19 cellular contexts compared by ENCODE assay signal in genomic region chr19:6062961-6063575, GRCh38. TPM values are rescaled to one million over a fixed set of nuclear protein-coding genes. Genes with fewer than 3 reads are reported as not detected.
DNase-seq lines count a peak whose midpoint lies in the region; ATAC-seq, FAIRE-seq and TF ChIP-seq lines count a peak whose summit lies in the region.
"Had no signal": no experiment of that assay in that cellular context is flagged by ENCODE, and none has a peak within 500 bp of the region (broad histone marks: within the 10 kb centered on the region; RNA-seq: fewer than 3 reads in every experiment).

No MANE protein-coding gene starts in this region.

- peaks cover 3% of the 10 kb centered on the region for H3K79me2 ChIP-seq in astrocyte (ENCODE audit: insufficient read depth, low read length)

- peaks cover under 1% of the 10 kb centered on the region for H3K9me3 Mint-ChIP-seq in activated CD4-positive, alpha-beta T cell treated with anti-CD3 and anti-CD28 coated beads, Interleukin-2, amount 10 ng/mL, durations not matched to agents 24 days and 14 days
- H3K9me3 Mint-ChIP-seq in astrocyte (ENCODE audit: unreplicated experiment): peaks cover 3% of the 10 kb centered on the region
- H3K9me3 Mint-ChIP-seq: activated CD4-positive, alpha-beta T cell treated with anti-CD3 and anti-CD28 coated beads, Interleukin-2, amount 10 ng/mL, durations not matched to agents 7 days and 5 days; CD4-positive, CD25-positive, alpha-beta regulatory T cell; T-helper 1 cell treated with Interleukin-12 subunit alpha and Interleukin-12 subunit beta and Interleukin-4 antibody, amounts not matched to agents 30 μg/mL and 1 μg/mL, for 36 hours had no signal

- H2BK15ac ChIP-seq in mesenchymal stem cell (ENCODE audit: low read depth, poor library complexity, severe bottlenecking): no peak overlapping the region

- H3K36me3 ChIP-seq in astrocyte (ENCODE audit: insufficient read depth, low read length) (no peaks in the 10 kb centered on the region), mesenchymal stem cell (ENCODE audit: control insufficient read depth in 1 of 2, insufficient read depth in 2 of 2, low read depth in 1 of 2, low read length in 2 of 2) (no peaks in the 10 kb centered on the region), stomach smooth muscle (ENCODE audit: control insufficient read depth in 2 of 2, insufficient read depth in 2 of 2, low read length in 2 of 2) (no peaks in the 10 kb centered on the region), WERI-Rb-1 (no peaks in the 10 kb centered on the region)
- H3K36me3 ChIP-seq: pancreas had no signal

- no peak overlapping the region for H2BK12ac ChIP-seq in mesenchymal stem cell (ENCODE audit: low read length in 2 of 2)

- H4K8ac ChIP-seq in mesenchymal stem cell (ENCODE audit: low read length): no peak overlapping the region

- H2BK120ac ChIP-seq in mesenchymal stem cell (ENCODE audit: low read depth, low read length): no peak overlapping the region

- no peaks in the 10 kb centered on the region for H4K20me1 ChIP-seq in astrocyte (ENCODE audit: insufficient read depth, low read length)

- WGBS in mesenchymal stem cell: 97% methylated on average over 17 of the region's 17 CpGs

- no peaks in the 10 kb centered on the region for H3K36me3 Mint-ChIP-seq in activated CD4-positive, alpha-beta T cell treated with anti-CD3 and anti-CD28 coated beads, Interleukin-2, amount 10 ng/mL, durations not matched to agents 24 days and 14 days (ENCODE audit: low read depth)
- H3K36me3 Mint-ChIP-seq in astrocyte (ENCODE audit: low read depth, unreplicated experiment): no peaks in the 10 kb centered on the region
- H3K36me3 Mint-ChIP-seq: CD4-positive, CD25-positive, alpha-beta regulatory T cell had no signal

- no peak overlapping the region for H3K27ac Mint-ChIP-seq in activated CD4-positive, alpha-beta T cell treated with anti-CD3 and anti-CD28 coated beads, Interleukin-2, amount 10 ng/mL, durations not matched to agents 24 days and 14 days
- peak overlapping the region; percentile 19 for H3K27ac Mint-ChIP-seq in astrocyte (ENCODE audit: unreplicated experiment)
- H3K27ac Mint-ChIP-seq: T-helper 1 cell treated with Interleukin-12 subunit alpha and Interleukin-12 subunit beta and Interleukin-4 antibody, amounts not matched to agents 30 μg/mL and 1 μg/mL, for 36 hours had no signal

- H3K14ac ChIP-seq in mesenchymal stem cell (ENCODE audit: low read length in 2 of 2): no peak overlapping the region

- H3K4me3 Mint-ChIP-seq in activated CD4-positive, alpha-beta T cell treated with anti-CD3 and anti-CD28 coated beads, Interleukin-2, amount 10 ng/mL, durations not matched to agents 24 days and 14 days: peak overlapping the region; percentile 11
- no peak overlapping the region for H3K4me3 Mint-ChIP-seq in astrocyte (ENCODE audit: unreplicated experiment)
- H3K4me3 Mint-ChIP-seq: activated CD4-positive, alpha-beta T cell treated with anti-CD3 and anti-CD28 coated beads, Interleukin-2, amount 10 ng/mL, durations not matched to agents 7 days and 5 days; T-helper 1 cell treated with Interleukin-12 subunit alpha and Interleukin-12 subunit beta and Interleukin-4 antibody, amounts not matched to agents 30 μg/mL and 1 μg/mL, for 36 hours had no signal

- H3K27me3 Mint-ChIP-seq in activated CD4-positive, alpha-beta T cell treated with anti-CD3 and anti-CD28 coated beads, Interleukin-2, amount 10 ng/mL, durations not matched to agents 24 days and 14 days: no peaks in the 10 kb centered on the region
- peaks cover 30% of the 10 kb centered on the region for H3K27me3 Mint-ChIP-seq in astrocyte (ENCODE audit: low read depth, unreplicated experiment)
- H3K27me3 Mint-ChIP-seq: CD4-positive, CD25-positive, alpha-beta regulatory T cell had no signal

- no peak overlapping the region for H3K18ac ChIP-seq in mesenchymal stem cell (ENCODE audit: low read depth in 1 of 2, low read length in 2 of 2)

- H3K27ac ChIP-seq in astrocyte (ENCODE audit: low read depth, low read length): no peak overlapping the region
- no peak overlapping the region for H3K27ac ChIP-seq in mesenchymal stem cell (ENCODE audit: low read length, poor library complexity, severe bottlenecking)
- peak overlapping the region; percentile 100 for H3K27ac ChIP-seq in stomach smooth muscle (ENCODE audit: low read length)
- H3K27ac ChIP-seq in WERI-Rb-1: no peak overlapping the region
- no peak overlapping the region for H3K27ac ChIP-seq in caudate nucleus (ENCODE audit: low read depth, low read length)
- H3K27ac ChIP-seq: epithelial cell of prostate, PC-9 had no signal

- no peak overlapping the region for H2AFZ ChIP-seq in astrocyte (ENCODE audit: low read depth, low read length)
- no peak overlapping the region for H2AFZ ChIP-seq in mesenchymal stem cell (ENCODE audit: low read depth, low read length)
- H2AFZ ChIP-seq: PC-9 had no signal

- ATAC-seq in HG03457 (IDR thresholded peaks at IDR 0.05; ENCODE audit: unreplicated experiment): no peak
- ATAC-seq: GM12878 had no signal

- no peak overlapping the region for H2AK5ac ChIP-seq in mesenchymal stem cell (ENCODE audit: low read length, severe bottlenecking)

- no peak for FAIRE-seq in astrocyte (lab: Jason Lieb, UNC)
- FAIRE-seq: GM12878, pancreas had no signal

- H3K9ac ChIP-seq in astrocyte (ENCODE audit: low read length) (no peak overlapping the region), mesenchymal stem cell (ENCODE audit: low read length) (peak overlapping the region; percentile 43), stomach smooth muscle (ENCODE audit: low read length in 2 of 2) (peak overlapping the region; percentile 10 to 51)

- no peak for DNase-seq in activated CD4-positive, alpha-beta T cell treated with anti-CD3 and anti-CD28 coated beads, Interleukin-2, amount 10 ng/mL, durations not matched to agents 24 days and 14 days
- DNase-seq in activated CD4-positive, alpha-beta T cell treated with anti-CD3 and anti-CD28 coated beads for 1 hour: no peak
- no peak for DNase-seq in astrocyte (ENCODE audit: low read depth)
- DNase-seq in mesenchymal stem cell: no peak
- DNase-seq in WERI-Rb-1: no peak
- no peak for DNase-seq in caudate nucleus (lab: John Stamatoyannopoulos, UW)
- DNase-seq: 8988T; activated CD4-positive, alpha-beta T cell treated with anti-CD3 and anti-CD28 coated beads, Interleukin-2, amount 10 ng/mL, durations not matched to agents 7 days and 5 days; activated gamma-delta T cell; EL; NCI-H446 treated with DMSO at 0.1 percent for 48 hours; PC-9 had no signal

- no peaks in the 10 kb centered on the region for H3K27me3 ChIP-seq in astrocyte (ENCODE audit: insufficient read depth, low read length)
- no peaks in the 10 kb centered on the region for H3K27me3 ChIP-seq in mesenchymal stem cell (ENCODE audit: control insufficient read depth in 1 of 2, insufficient read depth in 1 of 2, low read length in 2 of 2)
- H3K27me3 ChIP-seq in stomach smooth muscle (ENCODE audit: control insufficient read depth in 1 of 2, insufficient read depth in 2 of 2, low read length in 2 of 2): no peaks in the 10 kb centered on the region
- no peaks in the 10 kb centered on the region for H3K27me3 ChIP-seq in WERI-Rb-1 (ENCODE audit: insufficient read depth, low read depth, severe bottlenecking)
- H3K27me3 ChIP-seq: pancreas had no signal

- H3K4me1 Mint-ChIP-seq in activated CD4-positive, alpha-beta T cell treated with anti-CD3 and anti-CD28 coated beads, Interleukin-2, amount 10 ng/mL, durations not matched to agents 24 days and 14 days: peaks cover 53% of the 10 kb centered on the region
- H3K4me1 Mint-ChIP-seq in astrocyte (ENCODE audit: low read depth, unreplicated experiment): peaks cover 21% of the 10 kb centered on the region

- H3K9me3 ChIP-seq in astrocyte (ENCODE audit: insufficient read depth, low read depth, low read length) (no peaks in the 10 kb centered on the region), mesenchymal stem cell (ENCODE audit: control insufficient read depth, low read length) (no peaks in the 10 kb centered on the region), stomach smooth muscle (ENCODE audit: control insufficient read depth in 2 of 2, low read length in 2 of 2) (no peaks in the 10 kb centered on the region), WERI-Rb-1 (ENCODE audit: severe bottlenecking) (no peaks in the 10 kb centered on the region)
- H3K9me3 ChIP-seq: pancreas had no signal

- no peak overlapping the region for H3K23ac ChIP-seq in mesenchymal stem cell (ENCODE audit: low read length in 2 of 2)

- intact Hi-C loops in activated CD4-positive, alpha-beta T cell treated with anti-CD3 and anti-CD28 coated beads, Interleukin-2, amount 10 ng/mL, durations not matched to agents 24 days and 14 days (cut with micrococcal nuclease): no loop called here

- TF ChIP-seq CTCF in astrocyte (IDR thresholded peaks at IDR 0.05; ENCODE audit: insufficient read depth, low read depth, low read length): no peak
- TF ChIP-seq CTCF in WERI-Rb-1 (IDR thresholded peaks at IDR 0.05; ENCODE audit: low read depth, low read length): no peak

- no peak overlapping the region for H4K91ac ChIP-seq in mesenchymal stem cell (ENCODE audit: low read length)

- H3K4me2 ChIP-seq in astrocyte (ENCODE audit: low read length): no peak overlapping the region
- no peak overlapping the region for H3K4me2 ChIP-seq in mesenchymal stem cell (ENCODE audit: low read length, poor library complexity, severe bottlenecking)

- no peak overlapping the region for H3K4ac ChIP-seq in mesenchymal stem cell (ENCODE audit: low read depth in 1 of 2, low read length in 2 of 2)

- H3K4me3 ChIP-seq in astrocyte (ENCODE audit: insufficient read depth, low read depth, low read length): no peak overlapping the region
- no peak overlapping the region for H3K4me3 ChIP-seq in mesenchymal stem cell (ENCODE audit: insufficient read depth in 1 of 2, low read depth in 1 of 2, low read length in 2 of 2)
- peak overlapping the region in 1 of 2 donors; percentile 15 for H3K4me3 ChIP-seq in stomach smooth muscle (ENCODE audit: low read length in 2 of 2)
- H3K4me3 ChIP-seq in WERI-Rb-1 (ENCODE audit: low read depth, low read length): no peak overlapping the region
- H3K4me3 ChIP-seq: GM12878, pancreas, PC-9 had no signal

- H3K4me1 ChIP-seq in astrocyte (ENCODE audit: insufficient read depth, low read length) (peaks cover 64% of the 10 kb centered on the region), mesenchymal stem cell (ENCODE audit: control insufficient read depth, insufficient read depth, low read depth, low read length) (peaks cover 24% of the 10 kb centered on the region), stomach smooth muscle (ENCODE audit: control insufficient read depth, insufficient read depth, low read length) (peaks cover 90% of the 10 kb centered on the region)

- peaks cover 16% of the 10 kb centered on the region for H3K79me1 ChIP-seq in mesenchymal stem cell (replicated peaks; ENCODE audit: low read length, poor library complexity, severe bottlenecking)

- H2BK5ac ChIP-seq in mesenchymal stem cell (ENCODE audit: low read depth, low read length, poor library complexity, severe bottlenecking): no peak overlapping the region

RNA-seq across cellular contexts. Expression of gene RFX2, which starts 47.2 kb away (rescaled TPM):
- 10.5 and 10.7 TPM in 2 replicates for total RNA-seq in activated CD4-positive, alpha-beta T cell treated with anti-CD3 and anti-CD28 coated beads, Interleukin-2, amount 10 ng/mL, durations not matched to agents 24 days and 14 days
- total RNA-seq in astrocyte: 3.2 and 3.3 TPM in 2 replicates
- polyA plus RNA-seq in mesenchymal stem cell (2013, experiment 1 of 2): 3.2 TPM
- polyA plus RNA-seq in mesenchymal stem cell (2013, experiment 2 of 2): 2.9 TPM
